25 cellular contexts compared by ENCODE assay signal in the genomic region with DNA sequence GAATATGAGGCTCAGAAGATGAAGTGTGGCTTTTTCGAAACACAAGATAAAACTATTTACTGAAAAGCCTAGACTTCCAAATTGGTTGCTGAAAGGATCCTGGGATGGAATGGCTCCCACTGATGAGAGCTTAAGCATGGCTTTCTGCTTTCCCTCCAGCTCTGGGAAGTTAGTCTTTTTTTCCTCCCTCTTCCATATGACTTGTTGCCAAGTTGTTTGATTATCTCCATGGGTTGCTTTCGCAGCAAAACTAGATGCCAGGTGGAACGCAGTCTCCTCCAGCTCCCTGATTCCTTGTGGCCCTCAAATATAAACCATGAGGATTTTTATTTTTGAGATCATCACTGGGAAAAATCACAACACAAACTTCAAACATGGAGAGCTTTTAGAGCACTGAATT.
"Had no signal": no experiment of that assay in that cellular context is flagged by ENCODE, and none has a peak within 500 bp of the region (broad histone marks: within the 10 kb centered on the region; RNA-seq: fewer than 3 reads in every experiment).

No MANE protein-coding gene starts in this region.

- H3K4me2 ChIP-seq: hepatocyte had no signal

- H3K27me3 ChIP-seq: colonic mucosa, dorsolateral prefrontal cortex, esophagus muscularis mucosa, esophagus squamous epithelium, foreskin keratinocyte, gastrocnemius medialis, gastroesophageal sphincter, heart left ventricle, hepatocyte had no signal

- ATAC-seq: effector memory CD8-positive, alpha-beta T cell; esophagus mucosa; foreskin keratinocyte; gastrocnemius medialis; gastroesophageal sphincter; heart left ventricle; heart right ventricle had no signal

- DNase-seq: cortex of kidney; dermis blood vessel endothelial cell; effector CD4-positive, alpha-beta T cell; effector CD8-positive, alpha-beta T cell; effector memory CD4-positive, alpha-beta T cell; effector memory CD8-positive, alpha-beta T cell; endodermal cell; erythroblast; esophagus squamous epithelium; foreskin fibroblast; foreskin keratinocyte; foreskin melanocyte; gastrocnemius medialis; glutamatergic neuron; head of caudate nucleus; heart left ventricle; heart right ventricle had no signal

- H2AFZ ChIP-seq: hepatocyte had no signal

- H3K27ac ChIP-seq: colonic mucosa, coronary artery, epithelial cell of prostate, esophagus muscularis mucosa, esophagus squamous epithelium, foreskin keratinocyte, gastrocnemius medialis, gastroesophageal sphincter, heart left ventricle, heart right ventricle, hepatocyte had no signal

- H3K4me1 ChIP-seq: colonic mucosa, esophagus muscularis mucosa, esophagus squamous epithelium, foreskin keratinocyte, gastrocnemius medialis, gastroesophageal sphincter, heart left ventricle, heart right ventricle had no signal

- H3K4me3 ChIP-seq: colonic mucosa, coronary artery, dorsolateral prefrontal cortex, esophagus muscularis mucosa, esophagus squamous epithelium, gastrocnemius medialis, gastroesophageal sphincter, heart left ventricle, heart right ventricle, hepatocyte had no signal

- H3K9me3 ChIP-seq: colonic mucosa, esophagus muscularis mucosa, gastrocnemius medialis, gastroesophageal sphincter, heart left ventricle, heart right ventricle had no signal

- H3K36me3 ChIP-seq: colonic mucosa, esophagus muscularis mucosa, esophagus squamous epithelium, gastrocnemius medialis, gastroesophageal sphincter, heart left ventricle, heart right ventricle had no signal
